Comparison of ENCODE assay signal across 13 cellular contexts in genomic region chr17:39627717-39628516, GRCh38. TPM values are rescaled to one million over a fixed set of nuclear protein-coding genes. Genes with fewer than 3 reads are reported as not detected.
DNase-seq lines count a peak whose midpoint lies in the region; ATAC-seq and TF ChIP-seq lines count a peak whose summit lies in the region.
"Had no signal": no experiment of that assay in that cellular context is flagged by ENCODE, and none has a peak within 500 bp of the region (broad histone marks: within the 10 kb centered on the region; RNA-seq: fewer than 3 reads in every experiment).

No MANE protein-coding gene starts in this region.

- no peaks in the 10 kb centered on the region; a peak in 2 of 22 replicates for H4K20me1 ChIP-seq in BLaER1 treated with 17β-estradiol and CSF1 and Interleukin-3, amounts not matched to agents 10 nM and 100 nM
- H4K20me1 ChIP-seq in GM23248 (ENCODE audit: insufficient read depth) = no peaks in the 10 kb centered on the region

- no peak overlapping the region for H3K4me3 ChIP-seq in BLaER1 treated with 17β-estradiol and CSF1 and Interleukin-3, amounts not matched to agents 10 nM and 100 nM
- H3K4me3 ChIP-seq in gastroesophageal sphincter = peak overlapping the region in 1 of 2 donors; percentile 46
- no peak overlapping the region for H3K4me3 ChIP-seq in GM23248

- no peaks in the 10 kb centered on the region for H3K79me2 ChIP-seq in GM23248 (ENCODE audit: insufficient read depth)

- no peaks in the 10 kb centered on the region for H3K9me3 Mint-ChIP-seq in osteocyte (ENCODE audit: unreplicated experiment)
- H3K9me3 Mint-ChIP-seq: activated T-helper 2 cell treated with anti-CD3 and anti-CD28 coated beads, Interferon-gamma antibody, Interleukin-2, Interleukin-4, amounts not matched to agents 10 μg/mL and 5 μg/mL and 100 μg/mL, durations not matched to agents 14 hours and 24 hours and 36 hours had no signal

- no peak overlapping the region for H3K27ac Mint-ChIP-seq in osteocyte (ENCODE audit: unreplicated experiment)
- H3K27ac Mint-ChIP-seq: activated T-helper 2 cell treated with anti-CD3 and anti-CD28 coated beads, Interferon-gamma antibody, Interleukin-2, Interleukin-4, amounts not matched to agents 10 μg/mL and 5 μg/mL and 100 μg/mL, durations not matched to agents 14 hours and 24 hours and 36 hours had no signal

- H3K27ac ChIP-seq in BLaER1 treated with 17β-estradiol and CSF1 and Interleukin-3, amounts not matched to agents 10 nM and 100 nM = no peak overlapping the region
- H3K27ac ChIP-seq in gastroesophageal sphincter = peak overlapping the region in 2 of 4 donors; percentile 31 to 55
- H3K27ac ChIP-seq in GM23248 = no peak overlapping the region
- H3K27ac ChIP-seq: neutrophil, SK-N-MC had no signal

- 80 to 88% methylated on average over 1 to 4 of the region's 16 CpGs for WGBS in gastroesophageal sphincter (ENCODE audit: low coverage in 1 of 2), 2 donors
- 40 to 69% methylated on average over 8 to 15 of the region's 16 CpGs for WGBS in GM23248 (ENCODE audit: low coverage in 1 of 2, low lambda C conversion rate in 2 of 2, missing lambda C conversion rate in 2 of 2), 2 experiments

- H3K36me3 Mint-ChIP-seq in osteocyte (ENCODE audit: unreplicated experiment) = no peaks in the 10 kb centered on the region
- H3K36me3 Mint-ChIP-seq: CD14-positive monocyte had no signal

- no peaks in the 10 kb centered on the region for H3F3A ChIP-seq in GM23248 (ENCODE audit: insufficient read depth)

- H3K4me1 Mint-ChIP-seq in osteocyte (ENCODE audit: unreplicated experiment) = peaks cover 14% of the 10 kb centered on the region

- H3K9me3 ChIP-seq in BLaER1 treated with 17β-estradiol and CSF1 and Interleukin-3, amounts not matched to agents 10 nM and 100 nM (replicated peaks in 1 of 11) = no peaks in the 10 kb centered on the region
- H3K9me3 ChIP-seq in gastroesophageal sphincter (no peaks in the 10 kb centered on the region), GM23248 (ENCODE audit: low read depth) (no peaks in the 10 kb centered on the region)
- H3K9me3 ChIP-seq: esophagus squamous epithelium, neutrophil had no signal

- no peak overlapping the region for H2AFZ ChIP-seq in GM23248

- H3K4me3 Mint-ChIP-seq in osteocyte (ENCODE audit: unreplicated experiment) = peak overlapping the region; percentile 48

- no peak overlapping the region; a peak in 1 of 22 replicates for H3K9ac ChIP-seq in BLaER1 treated with 17β-estradiol and CSF1 and Interleukin-3, amounts not matched to agents 10 nM and 100 nM
- no peak overlapping the region for H3K9ac ChIP-seq in GM23248

- no peak for TF ChIP-seq EP300 in gastroesophageal sphincter (IDR thresholded peaks at IDR 0.05)

- DNase-seq in NCI-H1436 (lab: John Stamatoyannopoulos, UW) = peak; percentile 63
- no peak for DNase-seq in osteocyte (ENCODE audit: extremely low spot score, unreplicated experiment)
- DNase-seq in GM23248 = no peak
- DNase-seq in SW 1271 (lab: John Stamatoyannopoulos, UW) = no peak
- no peak for DNase-seq in ureter (ENCODE audit: low spot score)
- DNase-seq: esophagus squamous epithelium had no signal

- TF ChIP-seq CTCF in gastroesophageal sphincter (IDR thresholded peaks at IDR 0.05) (no peak), osteocyte (IDR thresholded peaks at IDR 0.05) (no peak)

- H3K4me1 ChIP-seq in BLaER1 treated with 17β-estradiol and CSF1 and Interleukin-3, amounts not matched to agents 10 nM and 100 nM = peaks cover 4 to 63% (median 54%) of the 10 kb centered on the region in 10 experiments; a peak in 19 of 20 replicates
- peaks cover 0 to 27% (median 9%) of the 10 kb centered on the region in 3 donors for H3K4me1 ChIP-seq in gastroesophageal sphincter
- H3K4me1 ChIP-seq in GM23248 (ENCODE audit: insufficient read depth) = no peaks in the 10 kb centered on the region

- no peak for TF ChIP-seq POLR2A in gastroesophageal sphincter (IDR thresholded peaks at IDR 0.05)

- no peaks in the 10 kb centered on the region for H3K36me3 ChIP-seq in BLaER1 treated with 17β-estradiol and CSF1 and Interleukin-3, amounts not matched to agents 10 nM and 100 nM
- H3K36me3 ChIP-seq in gastroesophageal sphincter = no peaks in the 10 kb centered on the region
- no peaks in the 10 kb centered on the region for H3K36me3 ChIP-seq in GM23248 (ENCODE audit: low read depth)
- H3K36me3 ChIP-seq: esophagus squamous epithelium, neutrophil had no signal

- peak overlapping the region in 8 of 11 experiments; percentile 2 to 67 (median 62); a peak in 14 of 22 replicates for H3K4me2 ChIP-seq in BLaER1 treated with 17β-estradiol and CSF1 and Interleukin-3, amounts not matched to agents 10 nM and 100 nM
- no peak overlapping the region for H3K4me2 ChIP-seq in GM23248 (ENCODE audit: unreplicated experiment)

- H3K27me3 Mint-ChIP-seq in osteocyte (ENCODE audit: unreplicated experiment) = peaks cover 60% of the 10 kb centered on the region

- in situ Hi-C loops in GM23248 (cut with MboI) = loop anchor here (10.0 kb wide), 1 partner anchor 127 kb away; no protein-coding TSS in a partner anchor

- H3K27me3 ChIP-seq in BLaER1 treated with 17β-estradiol and CSF1 and Interleukin-3, amounts not matched to agents 10 nM and 100 nM = peaks cover 20 to 36% (median 26%) of the 10 kb centered on the region in 11 experiments
- H3K27me3 ChIP-seq in gastroesophageal sphincter (peaks cover 93% of the 10 kb centered on the region), GM23248 (replicated peaks; ENCODE audit: insufficient read depth) (peaks cover 44% of the 10 kb centered on the region)

- ATAC-seq in gastroesophageal sphincter (peak; percentile 6), HG03175 (IDR thresholded peaks at IDR 0.05; ENCODE audit: unreplicated experiment) (no peak)

- no peaks in the 10 kb centered on the region for H3K9me2 ChIP-seq in GM23248 (ENCODE audit: insufficient read depth)

RNA-seq across cellular contexts. Expression of gene PPP1R1B, which starts 1.2 kb away (rescaled TPM):
- total RNA-seq in gastroesophageal sphincter = 10 to 100 TPM in 1 of 4 donors, 1 to 10 TPM in 3; 2.7 to 12.2 (median 8.6) TPM
- total RNA-seq in osteocyte = 4.5 and 6.0 TPM in 2 replicates
- not detected in 2 replicates for total RNA-seq in GM23248 (2014; rRNA removed; shearing (Covaris generic))
- polyA plus RNA-seq in GM23248 (2016; fragmentation: Nextera tagmentation; extraction: Ambion mirVana) = not detected in 2 replicates
- total RNA-seq in ureter = 40.4 TPM
- total RNA-seq: activated T-helper 2 cell treated with anti-CD3 and anti-CD28 coated beads, Interferon-gamma antibody, Interleukin-2, Interleukin-4, amounts not matched to agents 10 μg/mL and 5 μg/mL and 100 μg/mL, durations not matched to agents 14 hours and 24 hours and 36 hours had no signal
- polyA plus RNA-seq: CD14-positive monocyte had no signal

RNA-seq across cellular contexts. Expression of gene STARD3, which starts 9.0 kb away (rescaled TPM):
- total RNA-seq in gastroesophageal sphincter = 10 to 100 TPM; 24.5 to 41.4 (median 27.5) TPM
- total RNA-seq in osteocyte = 55.5 and 68.9 TPM in 2 replicates
- total RNA-seq in GM23248 (2014; rRNA removed; shearing (Covaris generic)) = 34.0 and 41.0 TPM in 2 replicates
- 32.3 and 34.1 TPM in 2 replicates for polyA plus RNA-seq in GM23248 (2016; fragmentation: Nextera tagmentation; extraction: Ambion mirVana)
- 64.4 TPM for total RNA-seq in ureter

RNA-seq across cellular contexts. Expression of gene NEUROD2, which starts 20.2 kb away (rescaled TPM):
- total RNA-seq in gastroesophageal sphincter (not detected), osteocyte (not detected in 2 replicates), ureter (not detected)
- not detected in 2 replicates for total RNA-seq in GM23248 (2014; rRNA removed; shearing (Covaris generic))
- not detected in 2 replicates for polyA plus RNA-seq in GM23248 (2016; fragmentation: Nextera tagmentation; extraction: Ambion mirVana)
- total RNA-seq: activated T-helper 2 cell treated with anti-CD3 and anti-CD28 coated beads, Interferon-gamma antibody, Interleukin-2, Interleukin-4, amounts not matched to agents 10 μg/mL and 5 μg/mL and 100 μg/mL, durations not matched to agents 14 hours and 24 hours and 36 hours; esophagus squamous epithelium had no signal
- polyA plus RNA-seq: CD14-positive monocyte had no signal

RNA-seq across cellular contexts. Expression of gene TCAP, which starts 37.2 kb away (rescaled TPM):
- 1 to 10 TPM in 3 of 4 donors, under 1 TPM in 1; 0.25 to 3.6 (median 1.5) TPM for total RNA-seq in gastroesophageal sphincter
- 0.94 and 1.3 TPM in 2 replicates for total RNA-seq in osteocyte
- 0.43 TPM in 1 of 2 replicates, not detected in the other for total RNA-seq in GM23248 (2014; rRNA removed; shearing (Covaris generic))
- polyA plus RNA-seq in GM23248 (2016; fragmentation: Nextera tagmentation; extraction: Ambion mirVana) = not detected in 2 replicates
- total RNA-seq in ureter = 0.81 TPM
- polyA plus RNA-seq: CD14-positive monocyte had no signal

RNA-seq across cellular contexts. Expression of gene PNMT, which starts 40.3 kb away (rescaled TPM):
- 10 to 100 TPM in 1 of 4 donors, 1 to 10 TPM in 3; 6.7 to 11.7 (median 7.5) TPM for total RNA-seq in gastroesophageal sphincter
- 1.9 and 2.4 TPM in 2 replicates for total RNA-seq in osteocyte
- total RNA-seq in GM23248 (2014; rRNA removed; shearing (Covaris generic)) = not detected in 2 replicates
- polyA plus RNA-seq in GM23248 (2016; fragmentation: Nextera tagmentation; extraction: Ambion mirVana) = not detected in 2 replicates
- 7.1 TPM for total RNA-seq in ureter
- total RNA-seq: activated T-helper 2 cell treated with anti-CD3 and anti-CD28 coated beads, Interferon-gamma antibody, Interleukin-2, Interleukin-4, amounts not matched to agents 10 μg/mL and 5 μg/mL and 100 μg/mL, durations not matched to agents 14 hours and 24 hours and 36 hours had no signal
- polyA plus RNA-seq: CD14-positive monocyte had no signal
